15 cellular contexts compared by ENCODE assay signal in the genomic region with DNA sequence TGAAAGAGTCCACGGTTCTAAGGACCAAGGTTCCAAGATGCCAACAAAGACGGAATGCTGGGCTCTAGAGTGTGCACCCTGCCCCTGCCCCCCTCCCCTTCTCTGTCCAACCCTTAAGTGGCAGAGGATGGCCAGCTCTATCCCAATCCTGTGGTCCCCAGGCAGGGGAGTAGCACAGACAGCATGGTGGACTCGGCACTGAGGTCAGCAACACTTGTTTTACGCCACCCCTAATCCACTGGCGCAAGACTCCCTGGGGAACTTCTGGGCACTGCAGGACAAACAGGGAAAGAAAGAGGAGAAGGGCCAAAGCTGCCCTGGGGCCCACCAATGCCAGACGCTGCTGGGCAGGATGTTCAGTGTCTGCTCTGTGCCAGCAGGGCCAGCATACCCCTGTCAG.
"Had no signal": no experiment of that assay in that cellular context is flagged by ENCODE, and none has a peak within 500 bp of the region (broad histone marks: within the 10 kb centered on the region; RNA-seq: fewer than 3 reads in every experiment).

No MANE protein-coding gene starts in this region.

- DNase-seq: activated CD4-positive, alpha-beta T cell treated with anti-CD3 and anti-CD28 coated beads for 48 hours; activated naive CD4-positive, alpha-beta T cell treated with anti-CD3 and anti-CD28 coated beads, Interleukin-2, amount 50 U/mL, for 16 hours; activated T-cell treated with anti-CD3 and anti-CD28 coated beads, Interleukin-2, amount 50 U/mL, for 1 hour; colonic mucosa; effector memory CD8-positive, alpha-beta T cell; hippocampal formation; stimulated activated CD4-positive, alpha-beta T cell treated with anti-CD3 and anti-CD28 coated beads, Interleukin-1b, Interleukin-23, amount 100 ng/mL, for 48 hours; stimulated activated naive CD4-positive, alpha-beta T cell; T1000; upper lobe of right lung had no signal

- H3K9me3 Mint-ChIP-seq: effector memory CD8-positive, alpha-beta T cell; neural progenitor cell had no signal

- ATAC-seq: effector memory CD8-positive, alpha-beta T cell; upper lobe of right lung had no signal

- H3K27me3 Mint-ChIP-seq: effector memory CD8-positive, alpha-beta T cell had no signal

- H3K27ac Mint-ChIP-seq: neural progenitor cell had no signal

- H3K36me3 Mint-ChIP-seq: neural progenitor cell had no signal

- H3K4me3 ChIP-seq: adrenal gland, colonic mucosa, neural progenitor cell, upper lobe of right lung had no signal

- H3K36me3 ChIP-seq: adrenal gland, colonic mucosa, neural progenitor cell, upper lobe of right lung had no signal

- H3K4me3 Mint-ChIP-seq: neural progenitor cell had no signal

- H3K9ac ChIP-seq: neural progenitor cell, parathyroid adenoma had no signal

- H3K27me3 ChIP-seq: adrenal gland, colonic mucosa, neural progenitor cell, upper lobe of right lung had no signal

- H3K27ac ChIP-seq: colonic mucosa, epithelial cell of prostate, neural progenitor cell, parathyroid adenoma, upper lobe of right lung, VCaP had no signal

- H3K4me1 ChIP-seq: adrenal gland, colonic mucosa, parathyroid adenoma had no signal

- H3K9me3 ChIP-seq: adrenal gland, colonic mucosa, upper lobe of right lung had no signal
